8 cellular contexts compared by ENCODE assay signal in the genomic region with DNA sequence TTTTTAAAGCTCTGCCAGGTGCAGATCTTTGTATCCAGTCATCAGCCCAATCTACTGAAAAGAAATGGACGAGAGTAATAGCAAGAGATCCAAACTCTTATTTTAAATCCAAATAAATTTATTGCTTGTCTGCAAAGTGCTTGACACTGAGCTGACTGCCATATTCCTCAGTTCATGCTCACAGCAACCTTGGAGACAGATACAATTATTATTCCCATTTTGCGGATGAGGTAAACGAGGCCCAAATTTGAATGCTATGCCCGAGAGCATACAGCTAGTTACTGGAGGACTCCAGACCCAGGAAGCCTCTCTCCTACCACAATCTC. TPM values are rescaled to one million over a fixed set of nuclear protein-coding genes. Genes with fewer than 3 reads are reported as not detected.
DNase-seq lines count a peak whose midpoint lies in the region; ATAC-seq, FAIRE-seq and TF ChIP-seq lines count a peak whose summit lies in the region.

No MANE protein-coding gene starts in this region.

- peak overlapping the region; percentile 60 for H3K27ac ChIP-seq in substantia nigra (ENCODE audit: low read depth, low read length, poor library complexity, severe bottlenecking)

- peak overlapping the region; percentile 99 for H3K4me3 Mint-ChIP-seq in T-helper 2 cell treated with Interferon-gamma antibody and Interleukin-4, amounts not matched to agents 5 μg/mL and 100 μg/mL, for 36 hours
- H3K4me3 Mint-ChIP-seq in activated naive CD8-positive, alpha-beta T cell treated with anti-CD3 and anti-CD28 coated beads, Interleukin-2, amount 10 ng/mL, durations not matched to agents 7 days and 5 days, result peak overlapping the region; percentile 99

- H3K4me3 ChIP-seq in kidney epithelial cell (ENCODE audit: low read depth, low read length), result peak overlapping the region; percentile 68

- H3K36me3 ChIP-seq in kidney epithelial cell (ENCODE audit: control insufficient read depth, insufficient read depth, low read length), result no peaks in the 10 kb centered on the region

- POLR2A ChIA-PET in activated naive CD8-positive, alpha-beta T cell treated with anti-CD3 and anti-CD28 coated beads, Interleukin-2, amount 10 ng/mL, durations not matched to agents 7 days and 5 days (lab: Charles Lee), result interaction anchor here (0.7 to 3.8 kb wide), 8 partner anchors 9 to 329 kb away, joined by 3 to 50 read pairs (median 5); partner anchors contain the start of genes NQO1 and WWP2

- H3K9me3 Mint-ChIP-seq in T-helper 2 cell treated with Interferon-gamma antibody and Interleukin-4, amounts not matched to agents 5 μg/mL and 100 μg/mL, for 36 hours, result no peaks in the 10 kb centered on the region
- H3K9me3 Mint-ChIP-seq in activated naive CD8-positive, alpha-beta T cell treated with anti-CD3 and anti-CD28 coated beads, Interleukin-2, amount 10 ng/mL, durations not matched to agents 7 days and 5 days, result no peaks in the 10 kb centered on the region

- no peak for TF ChIP-seq CTCF in kidney epithelial cell (IDR thresholded peaks at IDR 0.05; ENCODE audit: insufficient read depth, low read length, poor library complexity, severe bottlenecking)

- FAIRE-seq in RCC 7860 (lab: Jason Lieb, UNC), result no peak

- no peak for DNase-seq in T-helper 2 cell treated with Interferon-gamma antibody and Interleukin-4, amounts not matched to agents 5 μg/mL and 100 μg/mL, for 36 hours (ENCODE audit: low spot score)
- DNase-seq in T-helper 2 cell, result no peak
- DNase-seq in activated naive CD8-positive, alpha-beta T cell treated with anti-CD3 and anti-CD28 coated beads, Interleukin-2, amount 10 ng/mL, durations not matched to agents 7 days and 5 days, result no peak
- DNase-seq in kidney epithelial cell (ENCODE audit: low read depth), result no peak
- no peak for DNase-seq in substantia nigra (lab: John Stamatoyannopoulos, UW)
- no peak for DNase-seq in RCC 7860 (ENCODE audit: low spot score)
- no peak for DNase-seq in pons (ENCODE audit: low spot score)

- no peaks in the 10 kb centered on the region for H3K27me3 ChIP-seq in kidney epithelial cell (ENCODE audit: control insufficient read depth, insufficient read depth, low read length)

- H3K4me1 Mint-ChIP-seq in T-helper 2 cell treated with Interferon-gamma antibody and Interleukin-4, amounts not matched to agents 5 μg/mL and 100 μg/mL, for 36 hours (ENCODE audit: low read depth), result peaks cover 23% of the 10 kb centered on the region
- peaks cover 21% of the 10 kb centered on the region for H3K4me1 Mint-ChIP-seq in activated naive CD8-positive, alpha-beta T cell treated with anti-CD3 and anti-CD28 coated beads, Interleukin-2, amount 10 ng/mL, durations not matched to agents 7 days and 5 days

- H3K36me3 Mint-ChIP-seq in T-helper 2 cell treated with Interferon-gamma antibody and Interleukin-4, amounts not matched to agents 5 μg/mL and 100 μg/mL, for 36 hours (ENCODE audit: low read depth), result peaks cover 40% of the 10 kb centered on the region
- peaks cover 20% of the 10 kb centered on the region for H3K36me3 Mint-ChIP-seq in activated naive CD8-positive, alpha-beta T cell treated with anti-CD3 and anti-CD28 coated beads, Interleukin-2, amount 10 ng/mL, durations not matched to agents 7 days and 5 days

- no peaks in the 10 kb centered on the region for H3K27me3 Mint-ChIP-seq in T-helper 2 cell treated with Interferon-gamma antibody and Interleukin-4, amounts not matched to agents 5 μg/mL and 100 μg/mL, for 36 hours (ENCODE audit: low read depth)
- H3K27me3 Mint-ChIP-seq in activated naive CD8-positive, alpha-beta T cell treated with anti-CD3 and anti-CD28 coated beads, Interleukin-2, amount 10 ng/mL, durations not matched to agents 7 days and 5 days, result no peaks in the 10 kb centered on the region

- H3K27ac Mint-ChIP-seq in T-helper 2 cell treated with Interferon-gamma antibody and Interleukin-4, amounts not matched to agents 5 μg/mL and 100 μg/mL, for 36 hours, result peak overlapping the region; percentile 96
- peak overlapping the region; percentile 97 for H3K27ac Mint-ChIP-seq in activated naive CD8-positive, alpha-beta T cell treated with anti-CD3 and anti-CD28 coated beads, Interleukin-2, amount 10 ng/mL, durations not matched to agents 7 days and 5 days

- ATAC-seq in activated naive CD8-positive, alpha-beta T cell treated with anti-CD3 and anti-CD28 coated beads, Interleukin-2, amount 10 ng/mL, durations not matched to agents 7 days and 5 days (ENCODE audit: low read depth), result no peak
- ATAC-seq in HG02759 (IDR thresholded peaks at IDR 0.05; ENCODE audit: unreplicated experiment), result no peak

RNA-seq across cellular contexts. Expression of gene NOB1, which starts 0.6 kb away (rescaled TPM):
- 10 to 100 TPM; 54.5 to 59.0 TPM for total RNA-seq in activated naive CD8-positive, alpha-beta T cell treated with anti-CD3 and anti-CD28 coated beads, Interleukin-2, amount 10 ng/mL, durations not matched to agents 7 days and 5 days
- 52.2 and 54.1 TPM in 2 replicates for total RNA-seq in kidney epithelial cell

RNA-seq across cellular contexts. Expression of gene WWP2, which starts 8.0 kb away (rescaled TPM):
- total RNA-seq in activated naive CD8-positive, alpha-beta T cell treated with anti-CD3 and anti-CD28 coated beads, Interleukin-2, amount 10 ng/mL, durations not matched to agents 7 days and 5 days, result 10 to 100 TPM; 60.6 to 61.5 TPM
- 40.7 and 40.9 TPM in 2 replicates for total RNA-seq in kidney epithelial cell

RNA-seq across cellular contexts. Expression of gene NQO1, which starts 27.7 kb away (rescaled TPM):
- 10 to 100 TPM; 12.1 to 14.5 TPM for total RNA-seq in activated naive CD8-positive, alpha-beta T cell treated with anti-CD3 and anti-CD28 coated beads, Interleukin-2, amount 10 ng/mL, durations not matched to agents 7 days and 5 days
- total RNA-seq in kidney epithelial cell, result 38.7 and 72.7 TPM in 2 replicates
